Comparison of ENCODE assay signal across 8 cellular contexts in the genomic region with DNA sequence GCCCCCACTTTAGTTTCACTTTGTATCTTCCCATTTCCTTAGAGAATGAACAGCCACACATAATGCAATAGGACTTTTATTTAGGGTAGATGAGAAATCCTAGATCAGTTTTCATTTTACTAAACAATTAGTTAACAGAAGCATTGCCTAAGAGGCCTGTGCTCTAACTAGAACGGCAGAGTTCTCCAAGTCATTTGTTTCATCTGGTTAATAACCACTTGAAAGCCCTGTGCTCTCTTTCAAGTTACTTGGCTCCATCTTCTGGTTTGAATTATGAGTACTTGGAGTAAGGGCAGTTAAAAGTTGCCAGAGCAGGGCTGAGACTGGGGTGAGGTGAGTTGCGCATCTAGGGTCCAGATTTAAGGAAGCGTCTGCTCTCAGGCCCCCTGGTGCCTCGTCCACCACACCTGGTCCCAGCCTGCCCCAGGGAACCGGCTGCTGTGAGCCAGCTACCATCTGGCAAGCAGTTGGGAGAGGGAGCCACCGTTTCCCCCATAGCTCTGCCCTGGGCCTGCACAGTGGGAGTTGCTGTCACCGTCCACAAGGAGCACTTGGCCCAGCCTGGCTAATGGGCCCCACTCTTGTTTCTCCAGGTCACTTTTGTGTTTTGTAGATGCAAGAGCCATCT. TPM values are rescaled to one million over a fixed set of nuclear protein-coding genes. Genes with fewer than 3 reads are reported as not detected.
DNase-seq lines count a peak whose midpoint lies in the region; ATAC-seq and TF ChIP-seq lines count a peak whose summit lies in the region.

No MANE protein-coding gene starts in this region.

- peak overlapping the region; percentile 6 for H3K27ac ChIP-seq in right cardiac atrium (ENCODE audit: low read length)

- TF ChIP-seq CTCF in GM13977 (IDR thresholded peaks at IDR 0.05; ENCODE audit: extremely low read depth, insufficient read depth, missing control alignments) (peak; percentile 56), retinal pigment epithelial cell (conservative IDR thresholded peaks at IDR 0.05; ENCODE audit: low read depth, low read length) (peak; percentile 47)

- peak; percentile 71 for DNase-seq in AG08395 (ENCODE audit: low spot score)
- peak; percentile 45 for DNase-seq in GM13977 (ENCODE audit: low spot score)
- peak; percentile 49 for DNase-seq in NCI-H345 treated with DMSO at 0.1 percent for 48 hours (lab: John Stamatoyannopoulos, UW; ENCODE audit: unreplicated experiment)
- peak; percentile 89 for DNase-seq in amniotic epithelial cell (ENCODE audit: low read depth)
- peak; percentile 33 to 74 (median 66) for DNase-seq in right cardiac atrium
- peak; percentile 66 for DNase-seq in retinal pigment epithelial cell (ENCODE audit: low read depth)
- no peak for DNase-seq in HuH-7 (ENCODE audit: low spot score)

- H3K27me3 ChIP-seq in right cardiac atrium (ENCODE audit: control insufficient read depth, insufficient read depth), result no peaks in the 10 kb centered on the region

- ATAC-seq in HG03066 (IDR thresholded peaks at IDR 0.05; ENCODE audit: low read depth, unreplicated experiment) (peak; percentile 71), right cardiac atrium (peak; percentile 74 to 83)

- in situ Hi-C loops in GM13977 (cut with MboI; ENCODE audit: low pct_unique_long_range_greater_than_20kb, low sequenced_read_pairs, unreplicated experiment), result loop anchor here (10.0 to 25.0 kb wide), 4 partner anchors 277 to 740 kb away; no protein-coding TSS in a partner anchor

- no peaks in the 10 kb centered on the region for H3K9me3 ChIP-seq in right cardiac atrium (ENCODE audit: control insufficient read depth, low read length)

- intact Hi-C loops in right cardiac atrium (cut with DNase I), result loop anchor here in 2 of 4 donors (5.0 to 10.0 kb wide), 4 partner anchors 137 to 317 kb away; no protein-coding TSS in a partner anchor

- peaks cover 7% of the 10 kb centered on the region for H3K4me1 ChIP-seq in right cardiac atrium (ENCODE audit: control insufficient read depth, insufficient read depth, low read length)

- H3K4me3 ChIP-seq in right cardiac atrium (ENCODE audit: low read length), result peak overlapping the region; percentile 8
- H3K4me3 ChIP-seq in retinal pigment epithelial cell (ENCODE audit: low read length), result no peak overlapping the region

- WGBS in right cardiac atrium, result 19% methylated on average over 7 of the region's 7 CpGs

RNA-seq across cellular contexts. Expression of a gene that starts 18.1 kb away (rescaled TPM):
- 1 to 10 TPM; 4.4 to 6.5 (median 5.6) TPM for total RNA-seq in right cardiac atrium
- 2.2 TPM for polyA plus RNA-seq in right cardiac atrium
